13 cellular contexts compared by ENCODE assay signal in the genomic region with DNA sequence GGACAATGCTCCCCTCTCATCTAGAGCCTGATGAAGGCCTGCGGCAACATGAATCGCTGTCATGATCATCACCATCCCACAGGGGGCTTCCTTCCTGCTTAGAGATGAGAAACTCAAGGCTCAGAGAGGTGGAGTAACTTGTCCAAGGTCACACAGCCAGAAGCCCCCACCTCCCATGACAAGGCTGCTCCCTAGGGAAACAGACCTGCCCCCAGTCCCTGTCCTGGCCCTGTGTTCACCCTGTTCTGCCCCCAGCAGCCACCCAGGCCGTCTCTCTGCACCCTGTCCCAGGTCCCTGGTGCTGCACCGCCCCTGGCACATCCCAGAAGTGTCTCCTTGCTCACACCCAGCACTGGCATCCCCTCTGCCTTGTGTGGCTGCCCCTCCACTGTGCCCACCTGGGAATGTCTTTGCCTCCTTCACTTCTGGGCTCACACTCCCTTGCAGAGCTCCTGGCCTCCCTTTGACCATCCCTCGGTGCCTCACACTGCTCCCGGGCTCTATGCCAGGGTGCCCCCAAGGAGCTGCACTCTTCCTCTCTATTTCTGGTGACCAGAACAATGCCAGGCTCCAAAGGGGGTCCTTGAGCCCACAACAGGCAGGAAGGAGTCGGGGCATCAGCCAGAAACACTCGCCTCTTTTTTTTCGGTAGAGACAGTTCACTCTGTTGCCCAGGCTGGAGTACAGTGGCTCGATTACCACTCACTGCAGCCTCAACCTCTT.
DNase-seq lines count a peak whose midpoint lies in the region; ATAC-seq, FAIRE-seq and TF ChIP-seq lines count a peak whose summit lies in the region.
"Had no signal": no experiment of that assay in that cellular context is flagged by ENCODE, and none has a peak within 500 bp of the region (broad histone marks: within the 10 kb centered on the region; RNA-seq: fewer than 3 reads in every experiment).

No MANE protein-coding gene starts in this region.

- H3K4me2 ChIP-seq in A549: no peak overlapping the region

- intact Hi-C loops in CD4-positive, alpha-beta T cell (cut with DNase I, micrococcal nuclease): no loop called here

- H3K27me3 ChIP-seq in CD4-positive, alpha-beta T cell (ENCODE audit: control insufficient read depth, insufficient read depth, low read length): no peaks in the 10 kb centered on the region
- H3K27me3 ChIP-seq: sigmoid colon, SJSA1 had no signal

- 65% methylated on average over 10 of the region's 10 CpGs for WGBS in A549 (ENCODE audit: missing lambda C conversion rate)

- H3K4me1 ChIP-seq in A549: no peaks in the 10 kb centered on the region
- H3K4me1 ChIP-seq: sigmoid colon had no signal

- TF ChIP-seq RAD21 in A549 (conservative IDR thresholded peaks at IDR 0.05 in 1 of 2, IDR thresholded peaks at IDR 0.05 in 1 of 2): no peak

- H3K27me3 Mint-ChIP-seq in CD4-positive, alpha-beta T cell: no peaks in the 10 kb centered on the region
- no peaks in the 10 kb centered on the region for H3K27me3 Mint-ChIP-seq in T-helper 17 cell

- H3K9me3 ChIP-seq in A549 (no peaks in the 10 kb centered on the region), T-helper 17 cell (ENCODE audit: control insufficient read depth, low read length, poor library complexity, severe bottlenecking) (no peaks in the 10 kb centered on the region)
- H3K9me3 ChIP-seq in CD4-positive, alpha-beta T cell (ENCODE audit: control insufficient read depth, low read length): no peaks in the 10 kb centered on the region
- H3K9me3 ChIP-seq: sigmoid colon, SJSA1 had no signal

- TF ChIP-seq EP300 in A549 (IDR thresholded peaks at IDR 0.05): no peak

- H3K36me3 Mint-ChIP-seq in CD4-positive, alpha-beta T cell (ENCODE audit: low read depth): peaks cover 98% of the 10 kb centered on the region
- H3K36me3 Mint-ChIP-seq in T-helper 17 cell (ENCODE audit: low read depth): no peaks in the 10 kb centered on the region

- FAIRE-seq in A549 (lab: Jason Lieb, UNC) (no peak), D721Med (lab: Jason Lieb, UNC) (no peak)

- H3K27ac Mint-ChIP-seq in CD4-positive, alpha-beta T cell: peak overlapping the region; percentile 95
- peak overlapping the region; percentile 100 for H3K27ac Mint-ChIP-seq in T-helper 17 cell

- peaks cover 99% of the 10 kb centered on the region for H3K4me1 Mint-ChIP-seq in CD4-positive, alpha-beta T cell (ENCODE audit: low read depth)
- peaks cover 82% of the 10 kb centered on the region for H3K4me1 Mint-ChIP-seq in T-helper 17 cell

- no peaks in the 10 kb centered on the region for H3K9me3 Mint-ChIP-seq in CD4-positive, alpha-beta T cell

- no peak overlapping the region for H3K27ac ChIP-seq in A549
- H3K27ac ChIP-seq in CD4-positive, alpha-beta T cell (ENCODE audit: low read depth, low read length): peak overlapping the region; percentile 83
- H3K27ac ChIP-seq: sigmoid colon, SJSA1, WERI-Rb-1 had no signal

- H3K4me3 Mint-ChIP-seq in CD4-positive, alpha-beta T cell: peak overlapping the region; percentile 89
- H3K4me3 Mint-ChIP-seq in T-helper 17 cell: peak overlapping the region; percentile 82

- POLR2A ChIA-PET in A549 (lab: Yijun Ruan, JAX): no interaction called here
- POLR2A ChIA-PET in CD4-positive, alpha-beta T cell (lab: Charles Lee): interaction anchor here (0.6 to 83.0 kb wide), 6 partner anchors 7 to 442 kb away, joined by 3 to 4389 read pairs (median 15); a partner anchor contains a TSS

- ATAC-seq in A549 (peak in 1 of 2 experiments; percentile 22; a peak in 2 of 6 replicates), T-helper 17 cell (peak; percentile 37), HG02623 (IDR thresholded peaks at IDR 0.05; ENCODE audit: unreplicated experiment) (no peak)
- ATAC-seq in CD4-positive, alpha-beta T cell (ENCODE audit: poor library complexity): peak; percentile 28

- TF ChIP-seq CTCF in A549 (IDR thresholded peaks at IDR 0.05) (no peak), D721Med (IDR thresholded peaks at IDR 0.05; ENCODE audit: insufficient read depth, missing control alignments) (no peak)
- TF ChIP-seq CTCF in CD4-positive, alpha-beta T cell (IDR thresholded peaks at IDR 0.05): peak; percentile 39

- peak in 1 of 2 experiments; percentile 21 for DNase-seq in A549 (ENCODE audit: low read depth in 1 of 2, low spot score in 1 of 2)
- DNase-seq in CD4-positive, alpha-beta T cell: peak in 2 of 10 experiments; percentile 30 to 49
- DNase-seq in T-helper 17 cell: no peak
- peak; percentile 31 for DNase-seq in effector CD8-positive, alpha-beta T cell (lab: John Stamatoyannopoulos, UW)
- DNase-seq in NCI-H446 (lab: John Stamatoyannopoulos, UW): no peak
- DNase-seq in D721Med (ENCODE audit: insufficient read length, low spot score): no peak
- no peak for DNase-seq in globus pallidus (ENCODE audit: low spot score)
- DNase-seq: HCEC 1CT, left ventricle myocardium superior, sigmoid colon, WERI-Rb-1 had no signal

- CTCF ChIA-PET in A549 (lab: Yijun Ruan, JAX): interaction anchor here (0.6 to 1.8 kb wide), 5 partner anchors 11 to 70 kb away, joined by 3 to 5 read pairs (median 3); a partner anchor contains a TSS
- CTCF ChIA-PET in CD4-positive, alpha-beta T cell (lab: Charles Lee): interaction anchor here (1.1 to 2.1 kb wide), 3 partner anchors 10 to 65 kb away, joined by 3 to 9 read pairs (median 8); no protein-coding TSS in a partner anchor

- no peak overlapping the region for H3K4me3 ChIP-seq in A549
- H3K4me3 ChIP-seq: sigmoid colon, SJSA1 had no signal

- no peak for TF ChIP-seq POLR2A in A549 (IDR thresholded peaks at IDR 0.05; ENCODE audit: low read length)

TF ChIP-seq in A549, 52 proteins besides CTCF, POLR2A, EP300 and RAD21:
- TF ChIP-seq ESRRA (IDR thresholded peaks at IDR 0.05; ENCODE audit: borderline replicate concordance, low read length) (no peak), ZFP36 (IDR thresholded peaks at IDR 0.05; ENCODE audit: borderline replicate concordance, partially characterized antibody) (peak; percentile 42)
